Comparison of ENCODE assay signal across 22 cellular contexts in genomic region chr11:21072517-21072916, GRCh38.
DNase-seq lines count a peak whose midpoint lies in the region; ATAC-seq, FAIRE-seq and TF ChIP-seq lines count a peak whose summit lies in the region.
"Had no signal": no experiment of that assay in that cellular context is flagged by ENCODE, and none has a peak within 500 bp of the region (broad histone marks: within the 10 kb centered on the region; RNA-seq: fewer than 3 reads in every experiment).

No MANE protein-coding gene starts in this region.

- intact Hi-C loops in heart left ventricle (cut with DNase I) = no loop called here

- no peaks in the 10 kb centered on the region for H3K36me3 ChIP-seq in heart left ventricle
- H3K36me3 ChIP-seq: spleen had no signal

- 53 to 70% (median 60%) methylated on average over 1 of the region's 1 CpG for WGBS in heart left ventricle, 4 donors

- DNase-seq in NOMO-1 (lab: John Stamatoyannopoulos, UW; ENCODE audit: unreplicated experiment in 2 of 2) = peak; percentile 7 to 51
- no peak for DNase-seq in NOMO-1 treated with dmso at 0.1 percent for 144 hours (lab: John Stamatoyannopoulos, UW; ENCODE audit: unreplicated experiment)
- DNase-seq in frontal cortex (ENCODE audit: low spot score in 2 of 2) = no peak
- no peak for DNase-seq in SW 1271 (lab: John Stamatoyannopoulos, UW)
- DNase-seq in stimulated activated CD4-positive, alpha-beta T cell treated with anti-CD3 and anti-CD28 coated beads, Interleukin-1b, Interleukin-23, amount 100 ng/mL, for 48 hours = no peak
- no peak for DNase-seq in heart left ventricle
- DNase-seq: 8988T; activated CD4-positive, alpha-beta T cell treated with anti-CD3 and anti-CD28 coated beads, Interleukin-2, amount 10 ng/mL, durations not matched to agents 7 days and 5 days; activated effector memory CD4-positive, alpha-beta T cell treated with anti-CD3 and anti-CD28 coated beads, Interleukin-2, amount 50 U/mL, for 16 hours; DND-41; HCEC 1CT; left colon; mesendoderm; naive B cell; NCI-H526 treated with DMSO at 0.1 percent for 48 hours; PC-9; SJCRH30; spleen; stimulated activated CD8-positive, alpha-beta memory T cell treated with anti-CD3 and anti-CD28 coated beads, Interleukin-4, amount 100 ng/mL, for 48 hours had no signal

- H3K4me1 ChIP-seq in heart left ventricle = no peaks in the 10 kb centered on the region
- H3K4me1 ChIP-seq: SJCRH30, spleen had no signal

- TF ChIP-seq CTCF in heart left ventricle (IDR thresholded peaks at IDR 0.05) = no peak

- peaks cover 0 to 4% (median 0%) of the 10 kb centered on the region in 9 donors for H3K27me3 ChIP-seq in heart left ventricle
- H3K27me3 ChIP-seq: SJCRH30, spleen had no signal

- H3K9me3 ChIP-seq in heart left ventricle = no peaks in the 10 kb centered on the region
- H3K9me3 ChIP-seq: SJCRH30 had no signal

- H3K27ac ChIP-seq in heart left ventricle = no peak overlapping the region
- H3K27ac ChIP-seq: PC-9, SJCRH30, spleen had no signal

- no peak overlapping the region for H3K4me3 ChIP-seq in heart left ventricle
- H3K4me3 ChIP-seq: PC-9, SJCRH30, spleen had no signal

- no peak for TF ChIP-seq POLR2A in heart left ventricle (IDR thresholded peaks at IDR 0.05)

- FAIRE-seq in frontal cortex (lab: Jason Lieb, UNC) = no peak
- FAIRE-seq: urothelium cell line had no signal

- ATAC-seq in HG02678 (IDR thresholded peaks at IDR 0.05; ENCODE audit: unreplicated experiment) (peak; percentile 52), HG03442 (IDR thresholded peaks at IDR 0.05; ENCODE audit: unreplicated experiment) (peak; percentile 49), heart left ventricle (no peak)
- ATAC-seq: left colon had no signal

Comparison
In these comparisons a context has a peak if more than half of its experiments do, and no peak if none do; other contexts are left out.
1. DNase-seq: peak in NOMO-1 (2 of 2); none in NOMO-1 treated with dmso at 0.1 percent for 144 hours (single experiment), frontal cortex (0 of 2), SW 1271 (0 of 2), stimulated activated CD4-positive, alpha-beta T cell treated with anti-CD3 and anti-CD28 coated beads, Interleukin-1b, Interleukin-23, amount 100 ng/mL, for 48 hours (single experiment) and heart left ventricle (0 of 5).
2. ATAC-seq: peak in HG02678 (single experiment) and HG03442 (single experiment); none in heart left ventricle (0 of 4).